ENCODE assay signal across 9 cellular contexts in the genomic region with DNA sequence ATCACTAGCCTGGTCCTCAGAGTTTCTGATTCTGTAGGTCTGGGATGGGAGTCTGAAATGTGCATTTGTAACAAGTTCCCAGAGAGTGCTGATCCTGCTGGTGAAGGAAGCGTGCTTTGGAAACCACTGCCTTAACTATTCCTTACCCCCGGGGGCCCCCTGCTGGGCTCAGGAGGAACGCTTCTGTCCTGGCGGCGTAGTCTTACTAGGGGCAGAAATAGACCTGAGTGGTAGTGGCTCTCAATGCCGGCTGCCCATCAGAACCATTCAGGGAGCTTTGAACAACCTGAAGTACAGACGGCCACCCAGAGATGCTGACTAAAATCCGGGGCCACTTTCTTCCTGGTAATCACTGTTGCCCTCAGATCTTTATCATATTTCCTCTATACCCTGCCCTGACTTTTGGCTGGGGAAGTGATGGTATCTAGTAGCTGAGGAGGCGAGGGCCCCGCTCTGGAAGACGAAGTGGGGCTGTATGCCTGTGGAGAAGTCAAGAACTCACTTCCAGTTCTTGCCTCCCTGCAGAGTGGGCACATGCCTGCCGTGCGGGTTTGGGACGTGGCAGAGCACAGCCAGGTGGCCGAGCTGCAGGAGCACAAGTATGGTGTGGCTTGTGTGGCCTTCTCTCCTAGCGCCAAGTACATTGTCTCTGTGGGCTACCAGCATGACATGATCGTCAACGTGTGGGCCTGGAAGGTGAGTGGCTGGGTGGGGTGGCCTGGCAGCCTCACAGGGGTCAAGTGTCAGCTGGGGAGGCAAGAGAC. TPM values are rescaled to one million over a fixed set of nuclear protein-coding genes. Genes with fewer than 3 reads are reported as not detected.
DNase-seq lines count a peak whose midpoint lies in the region; ATAC-seq and TF ChIP-seq lines count a peak whose summit lies in the region.
"Had no signal": no experiment of that assay in that cellular context is flagged by ENCODE, and none has a peak within 500 bp of the region (broad histone marks: within the 10 kb centered on the region; RNA-seq: fewer than 3 reads in every experiment).

No MANE protein-coding gene starts in this region.

- in situ Hi-C loops in IMR-90 (cut with MboI; ENCODE audit: low sequenced_read_pairs): loop anchor here (5.0 kb wide), 1 partner anchor 39 kb away; the partner anchor contains the start of gene MAPKBP1

- peaks cover 7% of the 10 kb centered on the region for H3K36me3 Mint-ChIP-seq in neural progenitor cell

- peaks cover 7 to 43% of the 10 kb centered on the region in 2 experiments; a peak in 2 of 4 replicates for H3K79me1 ChIP-seq in IMR-90 (ENCODE audit: low read depth in 1 of 2, low read length in 2 of 2)

- H3K4me2 ChIP-seq in IMR-90 (ENCODE audit: low read depth, low read length) (no peak overlapping the region), neural progenitor cell (no peak overlapping the region)

- H4K91ac ChIP-seq in IMR-90 (ENCODE audit: insufficient read depth, low read depth, low read length): no peak overlapping the region

- no peak overlapping the region for H3K14ac ChIP-seq in IMR-90 (replicated peaks; ENCODE audit: low read depth, low read length)

- H2BK120ac ChIP-seq in IMR-90 (ENCODE audit: low read depth, low read length): no peak overlapping the region; the same call in 1 of the 2 replicates

- TF ChIP-seq POLR2A in IMR-90 (IDR thresholded peaks at IDR 0.05; ENCODE audit: low read depth, low read length): peak; percentile 62

- no peaks in the 10 kb centered on the region for H3K79me2 ChIP-seq in neural progenitor cell (ENCODE audit: low read depth)

- H3K27me3 ChIP-seq in IMR-90 (ENCODE audit: control insufficient read depth, insufficient read depth, low read length): no peaks in the 10 kb centered on the region
- H3K27me3 ChIP-seq in neural progenitor cell: no peaks in the 10 kb centered on the region

- ATAC-seq in IMR-90 (ENCODE audit: low read depth): peak; percentile 100
- ATAC-seq in HG03280 (IDR thresholded peaks at IDR 0.05; ENCODE audit: unreplicated experiment): no peak

- no peaks in the 10 kb centered on the region for H3K27me3 Mint-ChIP-seq in neural progenitor cell (ENCODE audit: insufficient read depth, low read depth)

- no peak overlapping the region for H3K4ac ChIP-seq in IMR-90 (ENCODE audit: low read depth, low read length)

- dilution Hi-C loops in IMR-90 (cut with HindIII; ENCODE audit: low sequenced_read_pairs, unreplicated experiment): no loop called here

- no peaks in the 10 kb centered on the region for H3K9me3 Mint-ChIP-seq in neural progenitor cell

- H2BK15ac ChIP-seq in IMR-90 (ENCODE audit: low read depth, low read length): no peak overlapping the region; the same call in 2 of the 3 replicates

- no peak overlapping the region for H3K18ac ChIP-seq in IMR-90 (ENCODE audit: low read depth, low read length)

- H3K9me3 ChIP-seq in IMR-90 (ENCODE audit: control insufficient read depth, insufficient read depth, low read length): no peaks in the 10 kb centered on the region
- H3K9me3 ChIP-seq in neural progenitor cell (ENCODE audit: low read depth): no peaks in the 10 kb centered on the region

- H3K23ac ChIP-seq in IMR-90 (ENCODE audit: low read depth, low read length): no peak overlapping the region

- H3K4me1 ChIP-seq in IMR-90 (ENCODE audit: control insufficient read depth, insufficient read depth, low read length) (peaks cover 3% of the 10 kb centered on the region), neural progenitor cell (no peaks in the 10 kb centered on the region)

- peaks cover 5% of the 10 kb centered on the region; the same call in 1 of the 2 replicates for H3K9me1 ChIP-seq in IMR-90 (ENCODE audit: insufficient read depth, low read length)

- POLR2A ChIA-PET in IMR-90 (lab: Charles Lee; ENCODE audit: unreplicated experiment): no interaction called here

- peak overlapping the region; percentile 48; the same call in 1 of the 2 replicates for H2AK5ac ChIP-seq in IMR-90 (ENCODE audit: low read depth, low read length)

- intact Hi-C loops in IMR-90 (cut with micrococcal nuclease): loop anchor here (1.0 to 10.0 kb wide), 5 partner anchors 37 to 347 kb away; partner anchors contain the start of gene MAPKBP1

- H2BK20ac ChIP-seq in IMR-90 (ENCODE audit: low read depth, low read length): no peak overlapping the region

- no peak overlapping the region for H3K4me3 Mint-ChIP-seq in neural progenitor cell

- TF ChIP-seq RAD21 in IMR-90 (IDR thresholded peaks at IDR 0.05; ENCODE audit: low read length): peak; percentile 99

- no CpG with 5 or more reads among the region's 18 CpGs for WGBS in IMR-90 (ENCODE audit: extremely low coverage in 2 of 2, insufficient read length in 1 of 2), 2 experiments

- H3K4me3 ChIP-seq in IMR-90 (ENCODE audit: insufficient read depth, low read depth, low read length) (no peak overlapping the region), neural progenitor cell (no peak overlapping the region)

- peak overlapping the region; percentile 78 for H3K27ac Mint-ChIP-seq in neural progenitor cell

- H3K9ac ChIP-seq in IMR-90 (ENCODE audit: low read depth, low read length) (no peak overlapping the region), neural progenitor cell (no peak overlapping the region)

- no peak overlapping the region for H3K56ac ChIP-seq in IMR-90 (ENCODE audit: extremely low read depth, insufficient read depth, low read length)

- peak; percentile 97 for TF ChIP-seq CTCF in IMR-90 (conservative IDR thresholded peaks at IDR 0.05; ENCODE audit: low read depth, low read length)
- TF ChIP-seq CTCF in neural progenitor cell (IDR thresholded peaks at IDR 0.05): peak; percentile 83

- H3K4me1 Mint-ChIP-seq in neural progenitor cell: peaks cover 4% of the 10 kb centered on the region

- H3K27ac ChIP-seq in IMR-90 (ENCODE audit: insufficient read depth, low read length) (no peak overlapping the region), neural progenitor cell (no peak overlapping the region), substantia nigra (ENCODE audit: low read depth, low read length, poor library complexity, severe bottlenecking) (peak overlapping the region; percentile 20)
- H3K27ac ChIP-seq: epithelial cell of prostate had no signal

- no peak overlapping the region for H4K5ac ChIP-seq in IMR-90 (ENCODE audit: low read depth, low read length)

- no peaks in the 10 kb centered on the region for H3F3A ChIP-seq in neural progenitor cell (ENCODE audit: low read depth)

- H2AK9ac ChIP-seq in IMR-90 (replicated peaks; ENCODE audit: low read depth, low read length, poor library complexity): peak overlapping the region; percentile 84

- peaks cover 20% of the 10 kb centered on the region; the same call in 1 of the 2 replicates for H3K36me3 ChIP-seq in IMR-90 (ENCODE audit: control insufficient read depth, insufficient read depth, low read length)
- no peaks in the 10 kb centered on the region for H3K36me3 ChIP-seq in neural progenitor cell

- H2BK5ac ChIP-seq in IMR-90 (ENCODE audit: low read depth, low read length, poor library complexity, severe bottlenecking): no peak overlapping the region

- CTCF ChIA-PET in IMR-90 (lab: Yijun Ruan, JAX): interaction anchor here (0.8 to 4.5 kb wide), 4 partner anchors 34 to 301 kb away, joined by 3 to 54 read pairs (median 3); partner anchors contain the start of gene MAPKBP1

- BruUV-seq in IMR-90 (replicated peaks; lab: Mats Ljungman, UMichigan): no TSS peak

- DNase-seq in Daoy (ENCODE audit: low read depth) (peak; percentile 71), IMR-90 (peak; percentile 81), RPMI7951 (ENCODE audit: low read depth) (peak; percentile 75), activated T-helper 1 cell treated with Interleukin-2 at 50 U/mL for 16 hours (ENCODE audit: low read depth) (peak; percentile 52), fibroblast of peridontal ligament (ENCODE audit: extremely low read depth) (peak; percentile 88), neural progenitor cell (ENCODE audit: low spot score) (peak; percentile 90), substantia nigra (lab: John Stamatoyannopoulos, UW) (peak in 48 of 49 donors; percentile 12 to 89 (median 70))

- no peak overlapping the region for H4K8ac ChIP-seq in IMR-90 (ENCODE audit: low read depth in 2 of 2, low read length in 2 of 2)

- H2AFZ ChIP-seq in IMR-90 (replicated peaks; ENCODE audit: low read length, poor library complexity): peak overlapping the region; percentile 46
- no peak overlapping the region for H2AFZ ChIP-seq in neural progenitor cell (replicated peaks)

- H4K20me1 ChIP-seq in IMR-90 (ENCODE audit: insufficient read depth, low read length): peaks cover 10% of the 10 kb centered on the region; the same call in 1 of the 2 replicates
- H4K20me1 ChIP-seq in neural progenitor cell (ENCODE audit: low read depth): no peaks in the 10 kb centered on the region

TF ChIP-seq in IMR-90, 13 proteins besides CTCF, POLR2A, EP300 and RAD21 (continues in another document):
- TF ChIP-seq MAFK (IDR thresholded peaks at IDR 0.05; ENCODE audit: low read depth, low read length): peak; percentile 14; the same call in 1 of the 2 replicates
- TF ChIP-seq FOS (IDR thresholded peaks at IDR 0.05; ENCODE audit: low read depth, low read length): no peak

RNA-seq across cellular contexts. Expression of gene JMJD7, which starts 16.3 kb away (rescaled TPM):
- 0.65 and 3.0 TPM in 2 replicates for total RNA-seq in Daoy (2014; rRNA removed; shearing (Covaris generic))
- total RNA-seq in IMR-90 (2012; rRNA removed) (3.6 and 5.0 TPM in 2 replicates), neural progenitor cell (ENCODE audit: low replicate concordance) (13.4 and 18.3 TPM in 2 replicates)
- 6.3 and 8.1 TPM in 2 replicates for polyA plus RNA-seq in IMR-90 (2012; rRNA removed)
- polyA plus RNA-seq in IMR-90 (2012; cell fraction: cytosol; rRNA removed): 7.9 and 8.2 TPM in 2 replicates
- polyA plus RNA-seq in IMR-90 (2012; cell fraction: nucleus; rRNA removed; ENCODE audit: low replicate concordance): 12.6 and 22.4 TPM in 2 replicates
- 5.3 and 7.8 TPM in 2 replicates for total RNA-seq in RPMI7951 (2014; rRNA removed; shearing (Covaris generic))

RNA-seq across cellular contexts. Expression of gene PLA2G4B, which starts 27.0 kb away (rescaled TPM):
- total RNA-seq in Daoy (2014; rRNA removed; shearing (Covaris generic)): 0.71 and 4.6 TPM in 2 replicates
- total RNA-seq in IMR-90 (2012; rRNA removed): under 0.01 and 0.18 TPM in 2 replicates
- polyA plus RNA-seq in IMR-90 (2012; rRNA removed): 3.1 and 5.8 TPM in 2 replicates
- 0.90 and 1.6 TPM in 2 replicates for polyA plus RNA-seq in IMR-90 (2012; cell fraction: cytosol; rRNA removed)
- 31.6 and 69.2 TPM in 2 replicates for polyA plus RNA-seq in IMR-90 (2012; cell fraction: nucleus; rRNA removed; ENCODE audit: low replicate concordance)
- total RNA-seq in RPMI7951 (2014; rRNA removed; shearing (Covaris generic)): 0.36 and 0.39 TPM in 2 replicates
- total RNA-seq in neural progenitor cell (ENCODE audit: low replicate concordance): 2.0 and 10.1 TPM in 2 replicates

RNA-seq across cellular contexts. Expression of gene MAPKBP1, which starts 37.3 kb away (rescaled TPM):
- total RNA-seq in Daoy (2014; rRNA removed; shearing (Covaris generic)): 3.7 and 4.3 TPM in 2 replicates
- total RNA-seq in IMR-90 (2012; rRNA removed) (10.3 and 12.5 TPM in 2 replicates), neural progenitor cell (ENCODE audit: low replicate concordance) (10.1 and 18.4 TPM in 2 replicates)
- 14.7 and 15.3 TPM in 2 replicates for polyA plus RNA-seq in IMR-90 (2012; rRNA removed)
- polyA plus RNA-seq in IMR-90 (2012; cell fraction: cytosol; rRNA removed): 4.8 and 6.1 TPM in 2 replicates
- 40.6 and 67.6 TPM in 2 replicates for polyA plus RNA-seq in IMR-90 (2012; cell fraction: nucleus; rRNA removed; ENCODE audit: low replicate concordance)
- 8.1 and 10.0 TPM in 2 replicates for total RNA-seq in RPMI7951 (2014; rRNA removed; shearing (Covaris generic))
